In genomic region chr9:31597977-31598376, GRCh38 we compare ENCODE assay signal across 11 cellular contexts.
DNase-seq lines count a peak whose midpoint lies in the region; ATAC-seq and TF ChIP-seq lines count a peak whose summit lies in the region.
"Had no signal": no experiment of that assay in that cellular context is flagged by ENCODE, and none has a peak within 500 bp of the region (broad histone marks: within the 10 kb centered on the region; RNA-seq: fewer than 3 reads in every experiment).

No MANE protein-coding gene starts in this region.

- DNase-seq in Daoy (ENCODE audit: low read depth) (peak; percentile 37), fibroblast of mammary gland (ENCODE audit: low read depth) (peak; percentile 2), NCI-H524 (lab: John Stamatoyannopoulos, UW) (no peak), AG08395 (ENCODE audit: low spot score) (no peak)
- peak; percentile 28 for DNase-seq in Jurkat, Clone E6-1 (ENCODE audit: low read depth, low spot score)
- DNase-seq in NK-92 treated with Interleukin-12 subunit alpha and Interleukin-12 subunit beta, amount 100 ng/mL, for 24 hours (lab: John Stamatoyannopoulos, UW) = no peak
- DNase-seq: cortex of kidney, OCI-M1 had no signal

- H3K4me3 ChIP-seq in Jurkat, Clone E6-1 (ENCODE audit: low read length) = no peak overlapping the region
- H3K4me3 ChIP-seq in fibroblast of mammary gland (ENCODE audit: control insufficient read depth, low read depth, low read length) = no peak overlapping the region
- H3K4me3 ChIP-seq: right atrium auricular region had no signal

- no peak for TF ChIP-seq CTCF in fibroblast of mammary gland (conservative IDR thresholded peaks at IDR 0.05; ENCODE audit: control insufficient read depth, insufficient read depth, low read depth, low read length)

- ATAC-seq in GM21619 (IDR thresholded peaks at IDR 0.05; ENCODE audit: unreplicated experiment) = peak; percentile 77
- ATAC-seq in GM21367 (IDR thresholded peaks at IDR 0.05; ENCODE audit: unreplicated experiment) = no peak

Comparison
In these comparisons a context has a peak if more than half of its experiments do, and no peak if none do; other contexts are left out.
1. DNase-seq: peak in Daoy (single experiment), Jurkat, Clone E6-1 (single experiment) and fibroblast of mammary gland (single experiment); none in NK-92 treated with Interleukin-12 subunit alpha and Interleukin-12 subunit beta, amount 100 ng/mL, for 24 hours (single experiment), NCI-H524 (0 of 2) and AG08395 (single experiment).